Comparison of ENCODE assay signal across 11 cellular contexts in genomic region chr9:123637596-123637939, GRCh38.
DNase-seq lines count a peak whose midpoint lies in the region; ATAC-seq and TF ChIP-seq lines count a peak whose summit lies in the region.
"Had no signal": no experiment of that assay in that cellular context is flagged by ENCODE, and none has a peak within 500 bp of the region (broad histone marks: within the 10 kb centered on the region; RNA-seq: fewer than 3 reads in every experiment).

No MANE protein-coding gene starts in this region.

- H3K4me1 Mint-ChIP-seq in HFFc6 (ENCODE audit: low read depth) = peaks cover 10% of the 10 kb centered on the region

- H2AFZ ChIP-seq in smooth muscle cell (ENCODE audit: low read depth) (no peak overlapping the region), Karpas-422 (ENCODE audit: low read length) (no peak overlapping the region)

- H3K79me2 ChIP-seq in smooth muscle cell (ENCODE audit: low read depth) (no peaks in the 10 kb centered on the region), Karpas-422 (ENCODE audit: low read length) (no peaks in the 10 kb centered on the region)

- H3K27ac ChIP-seq in smooth muscle cell (ENCODE audit: low read depth) (no peak overlapping the region), Karpas-422 (ENCODE audit: low read length) (no peak overlapping the region), ascending aorta (no peak overlapping the region)

- H3K4me1 ChIP-seq in mucosa of descending colon (ENCODE audit: low read depth) (peaks cover 11% of the 10 kb centered on the region), smooth muscle cell (ENCODE audit: low read depth) (no peaks in the 10 kb centered on the region), Karpas-422 (ENCODE audit: low read length) (no peaks in the 10 kb centered on the region), ascending aorta (no peaks in the 10 kb centered on the region)

- H4K20me1 ChIP-seq in smooth muscle cell (ENCODE audit: low read depth) (no peaks in the 10 kb centered on the region), Karpas-422 (ENCODE audit: insufficient read depth, low read depth, low read length) (no peaks in the 10 kb centered on the region)

- H3K4me2 ChIP-seq in smooth muscle cell (no peak overlapping the region), Karpas-422 (ENCODE audit: low read depth, low read length, poor library complexity, severe bottlenecking) (no peak overlapping the region)

- DNase-seq in AG20443 (ENCODE audit: low spot score) (peak; percentile 21), HFFc6 (no peak), astrocyte of the cerebellum (ENCODE audit: low read depth) (peak; percentile 6), mucosa of descending colon (no peak), smooth muscle cell (lab: John Stamatoyannopoulos, UW; ENCODE audit: unreplicated experiment) (no peak), NK-92 (lab: John Stamatoyannopoulos, UW; ENCODE audit: unreplicated experiment) (no peak), Karpas-422 (no peak), ascending aorta (ENCODE audit: low spot score in 2 of 2) (no peak)
- DNase-seq: activated gamma-delta T cell, hypothalamus had no signal

- H3K9ac ChIP-seq in smooth muscle cell (ENCODE audit: low read depth) = no peak overlapping the region
- no peak overlapping the region for H3K9ac ChIP-seq in Karpas-422 (ENCODE audit: low read length)

- H3K36me3 ChIP-seq in mucosa of descending colon (ENCODE audit: low read depth) (no peaks in the 10 kb centered on the region), smooth muscle cell (ENCODE audit: low read depth) (no peaks in the 10 kb centered on the region), Karpas-422 (ENCODE audit: insufficient read depth, low read length) (no peaks in the 10 kb centered on the region), ascending aorta (no peaks in the 10 kb centered on the region)

- H3K4me3 Mint-ChIP-seq in HFFc6 = peak overlapping the region; percentile 83

- H3K9me2 ChIP-seq in Karpas-422 (replicated peaks; ENCODE audit: insufficient read depth, low read length) = no peaks in the 10 kb centered on the region

- in situ Hi-C loops in astrocyte of the cerebellum (cut with HindIII; ENCODE audit: low sequenced_read_pairs) = no loop called here

- TF ChIP-seq CTCF in HFFc6 (IDR thresholded peaks at IDR 0.05) (no peak), astrocyte of the cerebellum (IDR thresholded peaks at IDR 0.05; ENCODE audit: low read depth, low read length, missing control alignments) (no peak), mucosa of descending colon (IDR thresholded peaks at IDR 0.05) (no peak), smooth muscle cell (IDR thresholded peaks at IDR 0.05; ENCODE audit: borderline replicate concordance, insufficient read depth, poor library complexity, severe bottlenecking) (no peak), ascending aorta (IDR thresholded peaks at IDR 0.05) (no peak)

- WGBS in smooth muscle cell (ENCODE audit: low lambda C conversion rate) = 82% methylated on average over 3 of the region's 3 CpGs

- ATAC-seq in mucosa of descending colon = peak; percentile 50
- ATAC-seq: sciatic nerve had no signal

- no peaks in the 10 kb centered on the region for H3F3A ChIP-seq in smooth muscle cell (ENCODE audit: low read depth)

- no peaks in the 10 kb centered on the region for H3K36me3 Mint-ChIP-seq in HFFc6 (ENCODE audit: low read depth)

- no peaks in the 10 kb centered on the region for H3K9me3 ChIP-seq in mucosa of descending colon
- no peaks in the 10 kb centered on the region for H3K9me3 ChIP-seq in smooth muscle cell (replicated peaks; ENCODE audit: low read depth)
- no peaks in the 10 kb centered on the region for H3K9me3 ChIP-seq in Karpas-422 (ENCODE audit: low read length)
- H3K9me3 ChIP-seq in ascending aorta = no peaks in the 10 kb centered on the region

- no peaks in the 10 kb centered on the region for H3K9me3 Mint-ChIP-seq in HFFc6

- peak overlapping the region; percentile 57; the same call in 1 of the 2 replicates for H3K27ac Mint-ChIP-seq in HFFc6

- H3K4me3 ChIP-seq in astrocyte of the cerebellum (ENCODE audit: low read depth, low read length) (no peak overlapping the region), mucosa of descending colon (no peak overlapping the region), smooth muscle cell (no peak overlapping the region), Karpas-422 (ENCODE audit: low read length) (no peak overlapping the region), ascending aorta (no peak overlapping the region)

- H3K27me3 ChIP-seq in smooth muscle cell (ENCODE audit: low read depth) (no peaks in the 10 kb centered on the region), Karpas-422 (ENCODE audit: low read length) (no peaks in the 10 kb centered on the region), ascending aorta (no peaks in the 10 kb centered on the region)

- intact Hi-C loops in mucosa of descending colon (cut with DNase I, micrococcal nuclease) (no loop called here), ascending aorta (cut with DNase I) (no loop called here)

- 0 out of 2 replicates have a peak, but pooled peaks cover 2% of the 10 kb centered on the region for H3K27me3 Mint-ChIP-seq in HFFc6 (ENCODE audit: insufficient read depth)

Comparison
In these comparisons a context has a peak if more than half of its experiments do, and no peak if none do; other contexts are left out.
1. DNase-seq: peak in AG20443 (single experiment) and astrocyte of the cerebellum (single experiment); none in HFFc6 (single experiment), mucosa of descending colon (0 of 3), smooth muscle cell (single experiment), NK-92 (single experiment), Karpas-422 (single experiment) and ascending aorta (0 of 2).